ENCODE assay signal across 8 cellular contexts in genomic region chr15:60128000-60128376, GRCh38.
A peak's percentile ranks its signal among the peaks of the same experiment; 100 is the strongest.
DNase-seq lines count a peak whose midpoint lies in the region; ATAC-seq and TF ChIP-seq lines count a peak whose summit lies in the region.

No MANE protein-coding gene starts in this region.

- intact Hi-C loops in ascending aorta (cut with DNase I) (no loop called here), right lobe of liver (cut with DNase I) (no loop called here), tibial artery (cut with DNase I; ENCODE audit: low total_unique reads) (no loop called here), posterior vena cava (cut with DNase I) (no loop called here)

- no peak for ATAC-seq in activated CD8-positive, alpha-beta memory T cell treated with anti-CD3 and anti-CD28 coated beads, Interleukin-2, amount 10 ng/mL, durations not matched to agents 7 days and 5 days
- ATAC-seq in right lobe of liver (peak; percentile 23 to 33 (median 28)), GM21786 (IDR thresholded peaks at IDR 0.05; ENCODE audit: unreplicated experiment) (no peak)

- CTCF ChIA-PET in activated CD8-positive, alpha-beta memory T cell treated with anti-CD3 and anti-CD28 coated beads, Interleukin-2, amount 10 ng/mL, durations not matched to agents 7 days and 5 days (lab: Charles Lee): interaction anchor here (0.6 to 3.2 kb wide), 13 partner anchors 8 to 403 kb away, joined by 3 to 19 read pairs (median 5); partner anchors contain the start of gene FOXB1

- no peaks in the 10 kb centered on the region for H3K9me3 ChIP-seq in ascending aorta
- H3K9me3 ChIP-seq in right lobe of liver: no peaks in the 10 kb centered on the region
- H3K9me3 ChIP-seq in tibial artery: no peaks in the 10 kb centered on the region

- 7% methylated on average over 5 of the region's 5 CpGs for WGBS in right lobe of liver (ENCODE audit: insufficient coverage, low coverage, low lambda C conversion rate, missing lambda C conversion rate)

- H3K4me3 Mint-ChIP-seq in activated CD8-positive, alpha-beta memory T cell treated with anti-CD3 and anti-CD28 coated beads, Interleukin-2, amount 10 ng/mL, durations not matched to agents 7 days and 5 days: peak overlapping the region; percentile 80

- H3K4me1 ChIP-seq in ascending aorta (no peaks in the 10 kb centered on the region), right lobe of liver (peaks cover 0 to 3% (median 0%) of the 10 kb centered on the region in 4 donors), tibial artery (peaks cover 0 to 19% (median 9%) of the 10 kb centered on the region in 4 donors)

- no peaks in the 10 kb centered on the region for H3K36me3 ChIP-seq in ascending aorta
- no peaks in the 10 kb centered on the region for H3K36me3 ChIP-seq in right lobe of liver
- no peaks in the 10 kb centered on the region for H3K36me3 ChIP-seq in tibial artery

- H3K4me1 Mint-ChIP-seq in activated CD8-positive, alpha-beta memory T cell treated with anti-CD3 and anti-CD28 coated beads, Interleukin-2, amount 10 ng/mL, durations not matched to agents 7 days and 5 days: peaks cover 52% of the 10 kb centered on the region

- DNase-seq in activated CD8-positive, alpha-beta memory T cell treated with anti-CD3 and anti-CD28 coated beads, Interleukin-2, amount 10 ng/mL, durations not matched to agents 7 days and 5 days: no peak
- no peak for DNase-seq in activated CD8-positive, alpha-beta memory T cell treated with anti-CD3 and anti-CD28 coated beads, Interleukin-2, amount 50 U/mL, for 48 hours
- DNase-seq in ascending aorta (ENCODE audit: low spot score in 2 of 2): no peak
- no peak for DNase-seq in right lobe of liver
- DNase-seq in tibial artery: no peak
- DNase-seq in posterior vena cava (ENCODE audit: low spot score): no peak
- DNase-seq in GOT3 (lab: John Stamatoyannopoulos, UW): no peak

- H3K4me3 ChIP-seq in ascending aorta: peak overlapping the region; percentile 63 to 65
- H3K4me3 ChIP-seq in right lobe of liver: peak overlapping the region; percentile 39 to 60 (median 46)
- peak overlapping the region; percentile 44 to 55 for H3K4me3 ChIP-seq in tibial artery

- H3K27ac Mint-ChIP-seq in activated CD8-positive, alpha-beta memory T cell treated with anti-CD3 and anti-CD28 coated beads, Interleukin-2, amount 10 ng/mL, durations not matched to agents 7 days and 5 days: peak overlapping the region; percentile 90

- H3K36me3 Mint-ChIP-seq in activated CD8-positive, alpha-beta memory T cell treated with anti-CD3 and anti-CD28 coated beads, Interleukin-2, amount 10 ng/mL, durations not matched to agents 7 days and 5 days: no peaks in the 10 kb centered on the region

- no peak for TF ChIP-seq CTCF in ascending aorta (IDR thresholded peaks at IDR 0.05)
- TF ChIP-seq CTCF in right lobe of liver (IDR thresholded peaks at IDR 0.05): no peak
- TF ChIP-seq CTCF in tibial artery (IDR thresholded peaks at IDR 0.05): no peak

- peak overlapping the region; percentile 47 to 50 for H3K27ac ChIP-seq in ascending aorta
- peak overlapping the region; percentile 37 to 60 (median 52) for H3K27ac ChIP-seq in right lobe of liver
- H3K27ac ChIP-seq in tibial artery: peak overlapping the region in 1 of 2 donors; percentile 55

- H3K9me3 Mint-ChIP-seq in activated CD8-positive, alpha-beta memory T cell treated with anti-CD3 and anti-CD28 coated beads, Interleukin-2, amount 10 ng/mL, durations not matched to agents 7 days and 5 days (ENCODE audit: low read depth): no peaks in the 10 kb centered on the region

- no peaks in the 10 kb centered on the region for H3K27me3 ChIP-seq in ascending aorta
- no peaks in the 10 kb centered on the region for H3K27me3 ChIP-seq in right lobe of liver
- peaks cover 0 to 2% of the 10 kb centered on the region in 2 donors for H3K27me3 ChIP-seq in tibial artery

- TF ChIP-seq POLR2A in right lobe of liver (IDR thresholded peaks at IDR 0.05): no peak

- peaks cover 4% of the 10 kb centered on the region for H3K27me3 Mint-ChIP-seq in activated CD8-positive, alpha-beta memory T cell treated with anti-CD3 and anti-CD28 coated beads, Interleukin-2, amount 10 ng/mL, durations not matched to agents 7 days and 5 days

Comparison
In these comparisons a context has a peak if more than half of its experiments do, and no peak if none do; other contexts are left out.
1. ATAC-seq: peak in right lobe of liver (4 of 4); none in activated CD8-positive, alpha-beta memory T cell treated with anti-CD3 and anti-CD28 coated beads, Interleukin-2, amount 10 ng/mL, durations not matched to agents 7 days and 5 days (single experiment) and GM21786 (single experiment).
2. Peak in every context shown above with its lines, with median percentiles within 50 percentile points of each other: H3K4me3 ChIP-seq.